ENCODE assay signal across 7 cellular contexts in genomic region chr11:5337253-5337652, GRCh38. TPM values are rescaled to one million over a fixed set of nuclear protein-coding genes. Genes with fewer than 3 reads are reported as not detected.
"Had no signal": no experiment of that assay in that cellular context is flagged by ENCODE, and none has a peak within 500 bp of the region (broad histone marks: within the 10 kb centered on the region; RNA-seq: fewer than 3 reads in every experiment).

No MANE protein-coding gene starts in this region.

RNA-seq across cellular contexts. Expression of gene OR51B5, which starts 6.1 kb away (rescaled TPM):
- total RNA-seq: M059J, NCI-H460, Peyer's patch, Right ventricle myocardium superior had no signal

RNA-seq across cellular contexts. Expression of gene OR51B2, which starts 13.2 kb away (rescaled TPM):
- total RNA-seq: M059J, NCI-H460, Peyer's patch, Right ventricle myocardium superior, SJSA1 had no signal
- polyA plus RNA-seq: SK-N-SH had no signal

RNA-seq across cellular contexts. Expression of gene OR51B6, which starts 14.1 kb away (rescaled TPM):
- total RNA-seq: M059J, NCI-H460, PC-3, Peyer's patch, Right ventricle myocardium superior, SJSA1 had no signal
- polyA plus RNA-seq: SK-N-SH had no signal

RNA-seq across cellular contexts. Expression of gene OR51B4, which starts 35.5 kb away (rescaled TPM):
- total RNA-seq: NCI-H460, Peyer's patch, Right ventricle myocardium superior, SJSA1 had no signal

RNA-seq across cellular contexts. Expression of gene OR51M1, which starts 46.4 kb away (rescaled TPM):
- total RNA-seq: M059J, NCI-H460, PC-3, Peyer's patch, Right ventricle myocardium superior, SJSA1 had no signal
- polyA plus RNA-seq: SK-N-SH had no signal
